Comparison of ENCODE assay signal across 21 cellular contexts in genomic region chr1:1507305-1507704, GRCh38.
"Had no signal": no experiment of that assay in that cellular context is flagged by ENCODE, and none has a peak within 500 bp of the region (broad histone marks: within the 10 kb centered on the region; RNA-seq: fewer than 3 reads in every experiment).

No MANE protein-coding gene starts in this region.

- H3K36me3 Mint-ChIP-seq: activated naive CD8-positive, alpha-beta T cell had no signal

- FAIRE-seq: TTC549 had no signal

- H3K27me3 Mint-ChIP-seq: activated CD8-positive, alpha-beta T cell treated with anti-CD3 and anti-CD28 coated beads for 36 hours; activated naive CD8-positive, alpha-beta T cell had no signal

- H3K4me3 Mint-ChIP-seq: activated CD8-positive, alpha-beta T cell treated with anti-CD3 and anti-CD28 coated beads for 36 hours; activated naive CD8-positive, alpha-beta T cell had no signal

- H3K4me3 ChIP-seq: PC-9 had no signal

- ATAC-seq: activated CD8-positive, alpha-beta T cell treated with anti-CD3 and anti-CD28 coated beads for 36 hours had no signal

- H3K27ac Mint-ChIP-seq: activated CD8-positive, alpha-beta T cell treated with anti-CD3 and anti-CD28 coated beads for 36 hours; activated naive CD8-positive, alpha-beta T cell had no signal

- DNase-seq: activated CD4-positive, alpha-beta T cell treated with anti-CD3 and anti-CD28 coated beads for 4 hours; activated CD8-positive, alpha-beta memory T cell treated with anti-CD3 and anti-CD28 coated beads, Interleukin-2, amount 50 U/mL, for 4 hours; activated CD8-positive, alpha-beta T cell treated with anti-CD3 and anti-CD28 coated beads for 36 hours; activated effector memory CD4-positive, alpha-beta T cell treated with Interleukin-2 at 50 U/mL for 16 hours; activated naive CD4-positive, alpha-beta T cell treated with Interleukin-2 at 50 U/mL for 16 hours; amygdala; caudate nucleus; Kasumi-1; KBM-7; NCI-H1105 treated with DMSO at 0.1 percent for 48 hours; NCI-H1436 treated with DMSO at 0.1 percent for 48 hours; NCI-H187; NCI-H2081; NCI-H446; NCI-H524; PC-9; SHP77 treated with DMSO at 0.1 percent for 48 hours; T-helper 2 cell; T1000 had no signal

- H3K9me3 Mint-ChIP-seq: activated CD8-positive, alpha-beta T cell treated with anti-CD3 and anti-CD28 coated beads for 36 hours had no signal

- H3K27ac ChIP-seq: PC-9 had no signal
